ENCODE assay signal across 8 cellular contexts in genomic region chr6:31897612-31898199, GRCh38. TPM values are rescaled to one million over a fixed set of nuclear protein-coding genes. Genes with fewer than 3 reads are reported as not detected.
DNase-seq lines count a peak whose midpoint lies in the region; ATAC-seq, FAIRE-seq and TF ChIP-seq lines count a peak whose summit lies in the region.

EHMT2 (minus strand) TSS chr6:31897698; CDS start chr6:31897677, 21 bp downstream.

- CTCF ChIA-PET in WTC11 (lab: Charles Lee): interaction anchor here (1.0 to 2.6 kb wide), 13 partner anchors 9 to 298 kb away, joined by 3 to 22 read pairs (median 5); no protein-coding TSS in a partner anchor

- H3K36me3 Mint-ChIP-seq in WTC11: peaks cover 27% of the 10 kb centered on the region

- TF ChIP-seq POLR2A in spleen (IDR thresholded peaks at IDR 0.05): peak in 1 of 3 donors; percentile 35

- no peak for FAIRE-seq in bronchial epithelial cell (lab: Jason Lieb, UNC)

- no peaks in the 10 kb centered on the region for H3K9me3 ChIP-seq in spleen

- H3K27ac ChIP-seq in spleen: peak within 1 kb of the TSS; percentile 80 to 90 (median 86)

- H3K4me3 Mint-ChIP-seq in WTC11: peak within 1 kb of the TSS; percentile 96

- H3K27me3 Mint-ChIP-seq in WTC11 (ENCODE audit: low read depth): no peaks in the 10 kb centered on the region

- peaks cover 32 to 61% (median 52%) of the 10 kb centered on the region in 6 donors for H3K4me1 ChIP-seq in spleen

- POLR2A ChIA-PET in WTC11 (lab: Charles Lee): interaction anchor here (0.6 to 2.1 kb wide), 6 partner anchors 35 to 1392 kb away, joined by 3 to 6 read pairs (median 3); partner anchors contain the start of genes HSPA1B and NEU1

- H3K9me3 Mint-ChIP-seq in WTC11: no peaks in the 10 kb centered on the region

- H3K36me3 ChIP-seq in bronchial epithelial cell (ENCODE audit: control insufficient read depth, insufficient read depth, low read length): peaks cover 1% of the 10 kb centered on the region
- peaks cover 0 to 37% (median 25%) of the 10 kb centered on the region in 6 donors for H3K36me3 ChIP-seq in spleen

- DNase-seq in NCI-H2227 treated with DMSO at 0.1 percent for 48 hours (lab: John Stamatoyannopoulos, UW) (peak; percentile 72), WTC11 (ENCODE audit: low spot score) (peak; percentile 85), bronchial epithelial cell (ENCODE audit: low read depth) (peak; percentile 59), inferior parietal cortex (ENCODE audit: extremely low spot score) (peak; percentile 92), spleen (peak; percentile 98)

- intact Hi-C loops in spleen (cut with DNase I; ENCODE audit: low total_unique reads): no loop called here

- peaks cover 19% of the 10 kb centered on the region for H3K4me1 Mint-ChIP-seq in WTC11

- WGBS in spleen, 5 donors: 0 to 1% (median 0%) methylated on average over 18 to 42 of the region's 42 CpGs

- ATAC-seq in HG03066 (IDR thresholded peaks at IDR 0.05; ENCODE audit: low read depth, unreplicated experiment): peak; percentile 47
- peak; percentile 32 for ATAC-seq in WTC11
- ATAC-seq in HG03045 (IDR thresholded peaks at IDR 0.05; ENCODE audit: unreplicated experiment): no peak

- H3K4me3 ChIP-seq in GM12875 (ENCODE audit: low read depth, low read length): peak within 1 kb of the TSS; percentile 70
- H3K4me3 ChIP-seq in bronchial epithelial cell (ENCODE audit: low read depth, low read length): peak within 1 kb of the TSS; percentile 97
- H3K4me3 ChIP-seq in spleen: peak within 1 kb of the TSS; percentile 73 to 100 (median 96)

- no peak for TF ChIP-seq CTCF in GM12875 (IDR thresholded peaks at IDR 0.05; ENCODE audit: borderline replicate concordance, insufficient read depth, low read depth, low read length)
- TF ChIP-seq CTCF in WTC11 (IDR thresholded peaks at IDR 0.05): no peak
- no peak for TF ChIP-seq CTCF in bronchial epithelial cell (IDR thresholded peaks at IDR 0.05; ENCODE audit: insufficient read depth, low read length, severe bottlenecking)
- TF ChIP-seq CTCF in spleen (IDR thresholded peaks at IDR 0.05 in 8 of 11, conservative IDR thresholded peaks at IDR 0.05 in 3 of 11): peak in 2 of 11 experiments; percentile 22 to 26

- H3K27me3 ChIP-seq in bronchial epithelial cell (ENCODE audit: control insufficient read depth, insufficient read depth, low read length) (no peaks in the 10 kb centered on the region), spleen (replicated peaks in 1 of 7) (no peaks in the 10 kb centered on the region)

- peak within 1 kb of the TSS; percentile 96 for H3K27ac Mint-ChIP-seq in WTC11

TF ChIP-seq in WTC11, 78 proteins besides CTCF, POLR2A, EP300 and RAD21 (continues in another document):
- no peak for TF ChIP-seq FOXP4 (CRISPR knock-in tag; IDR thresholded peaks at IDR 0.05)
- 0 out of 2 replicates have a peak, but pooled peaks have one; percentile 3 for TF ChIP-seq ZNF416 (CRISPR knock-in tag; IDR thresholded peaks at IDR 0.05)
- TF ChIP-seq SP1 (CRISPR knock-in tag; conservative IDR thresholded peaks at IDR 0.05): peak; percentile 72
- TF ChIP-seq USF2 (CRISPR knock-in tag; IDR thresholded peaks at IDR 0.05): peak; percentile 98
- TF ChIP-seq, protein P1, sequence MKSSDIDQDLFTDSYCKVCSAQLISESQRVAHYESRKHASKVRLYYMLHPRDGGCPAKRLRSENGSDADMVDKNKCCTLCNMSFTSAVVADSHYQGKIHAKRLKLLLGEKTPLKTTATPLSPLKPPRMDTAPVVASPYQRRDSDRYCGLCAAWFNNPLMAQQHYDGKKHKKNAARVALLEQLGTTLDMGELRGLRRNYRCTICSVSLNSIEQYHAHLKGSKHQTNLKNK (CRISPR knock-in tag; IDR thresholded peaks at IDR 0.05): peak; percentile 44
- peak; percentile 52; the same call in 1 of the 2 replicates for TF ChIP-seq AR (CRISPR knock-in tag; IDR thresholded peaks at IDR 0.05)
- 0 out of 2 replicates have a peak, but pooled peaks have one; percentile 3 for TF ChIP-seq NFATC4 (CRISPR knock-in tag; IDR thresholded peaks at IDR 0.05)
- peak; percentile 14; the same call in 1 of the 2 replicates for TF ChIP-seq TEAD1 (CRISPR knock-in tag; IDR thresholded peaks at IDR 0.05)
- TF ChIP-seq, protein P2, sequence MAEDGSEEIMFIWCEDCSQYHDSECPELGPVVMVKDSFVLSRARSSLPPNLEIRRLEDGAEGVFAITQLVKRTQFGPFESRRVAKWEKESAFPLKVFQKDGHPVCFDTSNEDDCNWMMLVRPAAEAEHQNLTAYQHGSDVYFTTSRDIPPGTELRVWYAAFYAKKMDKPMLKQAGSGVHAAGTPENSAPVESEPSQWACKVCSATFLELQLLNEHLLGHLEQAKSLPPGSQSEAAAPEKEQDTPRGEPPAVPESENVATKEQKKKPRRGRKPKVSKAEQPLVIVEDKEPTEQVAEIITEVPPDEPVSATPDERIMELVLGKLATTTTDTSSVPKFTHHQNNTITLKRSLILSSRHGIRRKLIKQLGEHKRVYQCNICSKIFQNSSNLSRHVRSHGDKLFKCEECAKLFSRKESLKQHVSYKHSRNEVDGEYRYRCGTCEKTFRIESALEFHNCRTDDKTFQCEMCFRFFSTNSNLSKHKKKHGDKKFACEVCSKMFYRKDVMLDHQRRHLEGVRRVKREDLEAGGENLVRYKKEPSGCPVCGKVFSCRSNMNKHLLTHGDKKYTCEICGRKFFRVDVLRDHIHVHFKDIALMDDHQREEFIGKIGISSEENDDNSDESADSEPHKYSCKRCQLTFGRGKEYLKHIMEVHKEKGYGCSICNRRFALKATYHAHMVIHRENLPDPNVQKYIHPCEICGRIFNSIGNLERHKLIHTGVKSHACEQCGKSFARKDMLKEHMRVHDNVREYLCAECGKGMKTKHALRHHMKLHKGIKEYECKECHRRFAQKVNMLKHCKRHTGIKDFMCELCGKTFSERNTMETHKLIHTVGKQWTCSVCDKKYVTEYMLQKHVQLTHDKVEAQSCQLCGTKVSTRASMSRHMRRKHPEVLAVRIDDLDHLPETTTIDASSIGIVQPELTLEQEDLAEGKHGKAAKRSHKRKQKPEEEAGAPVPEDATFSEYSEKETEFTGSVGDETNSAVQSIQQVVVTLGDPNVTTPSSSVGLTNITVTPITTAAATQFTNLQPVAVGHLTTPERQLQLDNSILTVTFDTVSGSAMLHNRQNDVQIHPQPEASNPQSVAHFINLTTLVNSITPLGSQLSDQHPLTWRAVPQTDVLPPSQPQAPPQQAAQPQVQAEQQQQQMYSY (CRISPR knock-in tag; IDR thresholded peaks at IDR 0.05): no peak
- no peak for TF ChIP-seq NR1H2 (CRISPR knock-in tag; IDR thresholded peaks at IDR 0.05)
- 0 out of 2 replicates have a peak, but pooled peaks have one; percentile 52 for TF ChIP-seq ZNF671 (CRISPR knock-in tag; IDR thresholded peaks at IDR 0.05)
- peak; percentile 93 for TF ChIP-seq USF1 (CRISPR knock-in tag; IDR thresholded peaks at IDR 0.05)

RNA-seq across cellular contexts. Expression of gene EHMT2, which starts in this region (rescaled TPM):
- 137 to 169 TPM (median 168 TPM) in 3 replicates for total RNA-seq in WTC11 (2021)
- total RNA-seq in bronchial epithelial cell: 10.8 and 14.5 TPM in 2 replicates
- total RNA-seq in spleen: 10 to 100 TPM; 38.6 to 60.7 (median 49.0) TPM
- polyA plus RNA-seq in spleen: 10 to 100 TPM; 36.5 to 66.1 (median 57.7) TPM
